1 cellular context compared by ENCODE assay signal in genomic region chr11:62496676-62497075, GRCh38.
TF ChIP-seq lines count a peak whose summit lies in the region.

No MANE protein-coding gene starts in this region.

TF ChIP-seq in IMR-90, 13 proteins besides CTCF, POLR2A, EP300 and RAD21 (continued from another document):
- TF ChIP-seq MAFK (IDR thresholded peaks at IDR 0.05; ENCODE audit: low read depth, low read length) (no peak), MAZ (IDR thresholded peaks at IDR 0.05; ENCODE audit: borderline replicate concordance, low read depth, low read length) (no peak), ELK1 (IDR thresholded peaks at IDR 0.05; ENCODE audit: borderline replicate concordance, low read depth, low read length) (no peak), NFE2L2 (IDR thresholded peaks at IDR 0.05; ENCODE audit: low read depth, low read length) (no peak), CHD1 (IDR thresholded peaks at IDR 0.05; ENCODE audit: low read depth, low read length) (no peak), BHLHE40 (IDR thresholded peaks at IDR 0.05; ENCODE audit: low read depth, low read length) (no peak), MXI1 (IDR thresholded peaks at IDR 0.05; ENCODE audit: borderline replicate concordance, low read depth, low read length) (no peak)
